In the genomic region with DNA sequence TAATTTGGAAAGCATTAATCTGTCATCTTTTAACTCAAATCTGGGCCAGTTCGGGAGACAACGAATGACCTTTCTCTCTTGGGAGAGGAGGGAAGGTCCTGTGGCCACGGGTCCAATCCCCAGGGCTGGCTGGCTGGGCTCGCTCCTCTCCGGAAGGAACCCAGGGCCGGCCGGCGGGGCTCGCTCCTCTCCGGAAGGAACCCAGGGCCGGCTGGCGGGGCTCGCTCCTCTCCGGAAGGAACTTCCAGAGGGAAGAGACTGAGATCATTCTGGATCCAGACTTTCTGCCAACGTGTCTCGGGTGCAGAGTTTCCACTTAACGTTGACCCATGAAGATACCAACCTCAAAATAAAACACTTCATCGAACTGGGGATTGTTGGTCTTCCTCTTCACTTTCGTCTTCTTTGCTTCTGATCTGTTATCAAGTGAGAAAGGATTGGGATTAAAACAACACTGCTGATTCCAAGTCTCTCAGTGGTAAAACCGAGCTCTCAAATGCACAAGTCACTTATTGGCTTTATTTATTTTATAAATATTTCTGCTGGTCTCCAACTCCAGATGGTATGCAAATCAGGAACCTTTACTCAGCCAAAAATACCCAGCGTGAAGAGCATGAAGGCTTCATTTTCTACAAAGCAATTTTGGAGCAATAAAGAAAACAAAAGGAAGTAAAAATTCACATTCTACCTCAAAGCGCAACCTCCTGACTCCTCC, we compare ENCODE assay signal across 14 cellular contexts. TPM values are rescaled to one million over a fixed set of nuclear protein-coding genes. Genes with fewer than 3 reads are reported as not detected.
DNase-seq lines count a peak whose midpoint lies in the region; ATAC-seq, FAIRE-seq and TF ChIP-seq lines count a peak whose summit lies in the region.
"Had no signal": no experiment of that assay in that cellular context is flagged by ENCODE, and none has a peak within 500 bp of the region (broad histone marks: within the 10 kb centered on the region; RNA-seq: fewer than 3 reads in every experiment).

No MANE protein-coding gene starts in this region.

- H3K9me2 ChIP-seq in Karpas-422 (replicated peaks; ENCODE audit: insufficient read depth, low read length) = no peaks in the 10 kb centered on the region

- DNase-seq in Karpas-422 (peak; percentile 47), brain microvascular endothelial cell (no peak), hepatic stellate cell (ENCODE audit: low spot score) (peak; percentile 81), substantia nigra (lab: John Stamatoyannopoulos, UW) (no peak), COLO829 (ENCODE audit: low spot score) (no peak), H54 (ENCODE audit: insufficient read length, low spot score) (no peak)
- DNase-seq: activated gamma-delta T cell treated with Interleukin-2 at 50 U/mL for 16 hours; mammary epithelial cell; NCI-H187 treated with DMSO at 0.1 percent for 48 hours; stimulated activated naive CD4-positive, alpha-beta T cell treated with Interleukin-2 at 50 U/mL for 16 hours had no signal

- H2AFZ ChIP-seq in Karpas-422 (ENCODE audit: low read length) = no peak overlapping the region

- H3K27ac ChIP-seq in Karpas-422 (ENCODE audit: low read length) (no peak overlapping the region), brain microvascular endothelial cell (peak overlapping the region; percentile 24), substantia nigra (ENCODE audit: low read depth, low read length, poor library complexity, severe bottlenecking) (peak overlapping the region; percentile 33)

- H4K20me1 ChIP-seq in Karpas-422 (ENCODE audit: insufficient read depth, low read depth, low read length) = no peaks in the 10 kb centered on the region

- H3K36me3 ChIP-seq in Karpas-422 (ENCODE audit: insufficient read depth, low read length) = no peaks in the 10 kb centered on the region
- H3K36me3 ChIP-seq in brain microvascular endothelial cell (replicated peaks) = peaks cover 62% of the 10 kb centered on the region

- peaks cover 23% of the 10 kb centered on the region for H3K4me1 ChIP-seq in Karpas-422 (ENCODE audit: low read length)

- FAIRE-seq in H54 (lab: Jason Lieb, UNC) = no peak
- FAIRE-seq: TTC549 had no signal

- no peak for ATAC-seq in GM18867 (IDR thresholded peaks at IDR 0.05; ENCODE audit: unreplicated experiment)
- ATAC-seq: esophagus mucosa, Panc1 had no signal

- no peak for TF ChIP-seq CTCF in brain microvascular endothelial cell (IDR thresholded peaks at IDR 0.05; ENCODE audit: low read depth, low read length, missing control alignments)

- TF ChIP-seq POLR2A in H54 (IDR thresholded peaks at IDR 0.05; ENCODE audit: low read depth, low read length) = no peak

- H3K9ac ChIP-seq in Karpas-422 (ENCODE audit: low read length) = no peak overlapping the region

- H3K4me2 ChIP-seq in Karpas-422 (ENCODE audit: low read depth, low read length, poor library complexity, severe bottlenecking) = peak overlapping the region; percentile 30

- in situ Hi-C loops in brain microvascular endothelial cell (cut with HindIII; ENCODE audit: low pct_ligation_motif_present, low sequenced_read_pairs) = no loop called here

- H3K79me2 ChIP-seq in Karpas-422 (ENCODE audit: low read length) = no peaks in the 10 kb centered on the region

- no peaks in the 10 kb centered on the region; the same call in 1 of the 2 replicates for H3K9me3 ChIP-seq in Karpas-422 (ENCODE audit: low read length)

- H3K27me3 ChIP-seq in Karpas-422 (ENCODE audit: low read length) = no peaks in the 10 kb centered on the region
- H3K27me3 ChIP-seq in brain microvascular endothelial cell (replicated peaks) = no peaks in the 10 kb centered on the region

- H3K4me3 ChIP-seq in Karpas-422 (ENCODE audit: low read length) = no peak overlapping the region
- H3K4me3 ChIP-seq in brain microvascular endothelial cell (ENCODE audit: low read depth, low read length) = no peak overlapping the region

RNA-seq across cellular contexts. Expression of a gene that starts 53.3 kb away (rescaled TPM):
- not detected in 2 replicates for total RNA-seq in Karpas-422 (2014; rRNA removed; shearing (Covaris generic); ENCODE audit: low replicate concordance)

Comparison
In these comparisons a context has a peak if more than half of its experiments do, and no peak if none do; other contexts are left out.
1. DNase-seq: peak in Karpas-422 (single experiment) and hepatic stellate cell (single experiment); none in brain microvascular endothelial cell (single experiment), substantia nigra (0 of 49), COLO829 (single experiment) and H54 (single experiment).